Comparison of ENCODE assay signal across 8 cellular contexts in genomic region chr14:20305265-20306078, GRCh38. TPM values are rescaled to one million over a fixed set of nuclear protein-coding genes. Genes with fewer than 3 reads are reported as not detected.
DNase-seq lines count a peak whose midpoint lies in the region; ATAC-seq and TF ChIP-seq lines count a peak whose summit lies in the region.

A gene with protein sequence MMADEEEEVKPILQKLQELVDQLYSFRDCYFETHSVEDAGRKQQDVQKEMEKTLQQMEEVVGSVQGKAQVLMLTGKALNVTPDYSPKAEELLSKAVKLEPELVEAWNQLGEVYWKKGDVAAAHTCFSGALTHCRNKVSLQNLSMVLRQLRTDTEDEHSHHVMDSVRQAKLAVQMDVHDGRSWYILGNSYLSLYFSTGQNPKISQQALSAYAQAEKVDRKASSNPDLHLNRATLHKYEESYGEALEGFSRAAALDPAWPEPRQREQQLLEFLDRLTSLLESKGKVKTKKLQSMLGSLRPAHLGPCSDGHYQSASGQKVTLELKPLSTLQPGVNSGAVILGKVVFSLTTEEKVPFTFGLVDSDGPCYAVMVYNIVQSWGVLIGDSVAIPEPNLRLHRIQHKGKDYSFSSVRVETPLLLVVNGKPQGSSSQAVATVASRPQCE (minus strand): TSS chr14:20305951. CDS start chr14:20305937, 14 bp downstream.

- CTCF ChIA-PET in IMR-90 (lab: Yijun Ruan, JAX) (no interaction called here), OCI-LY7 (lab: Charles Lee; ENCODE audit: unreplicated experiment) (interaction anchor here (0.6 kb wide), 1 partner anchor 302 kb away, joined by 3 read pairs; no protein-coding TSS in a partner anchor)

- BruUV-seq in IMR-90 (replicated peaks; lab: Mats Ljungman, UMichigan) (no TSS peak), OCI-LY7 (replicated peaks; lab: Mats Ljungman, UMichigan) (TSS peak; percentile 84)

- H3K27me3 ChIP-seq in IMR-90 (ENCODE audit: control insufficient read depth, insufficient read depth, low read length) (no peaks in the 10 kb centered on the region), mucosa of rectum (ENCODE audit: control insufficient read depth in 2 of 2, insufficient read depth in 2 of 2, low read length in 2 of 2) (no peaks in the 10 kb centered on the region)

- DNase-seq in DMS 273 treated with DMSO at 0.1 percent for 48 hours (lab: John Stamatoyannopoulos, UW) (peak; percentile 68), IMR-90 (peak; percentile 89), OCI-LY7 (ENCODE audit: low spot score) (peak; percentile 90), activated T-cell treated with anti-CD3 and anti-CD28 coated beads for 1 hour (ENCODE audit: low read depth) (peak; percentile 89), erythroblast (lab: John Stamatoyannopoulos, UW) (peak; percentile 93 to 96)
- DNase-seq in stimulated activated CD8-positive, alpha-beta memory T cell treated with anti-CD3 and anti-CD28 coated beads, Interleukin-4, amount 100 ng/mL, for 48 hours: peak; percentile 95

- H2BK5ac ChIP-seq in IMR-90 (ENCODE audit: low read depth, low read length, poor library complexity, severe bottlenecking): peak within 1 kb of the TSS; percentile 66

- H3K18ac ChIP-seq in IMR-90 (ENCODE audit: low read depth, low read length): 0 out of 2 replicates have a peak within 1 kb of the TSS, but pooled peaks have one; percentile 45

- peak within 1 kb of the TSS; percentile 92 to 97 for H4K8ac ChIP-seq in IMR-90 (ENCODE audit: low read depth in 2 of 2, low read length in 2 of 2)

- 0 out of 2 replicates have a peak, but pooled peaks cover 4% of the 10 kb centered on the region for H3K9me1 ChIP-seq in IMR-90 (ENCODE audit: insufficient read depth, low read length)

- no peak within 1 kb of the TSS for H2BK20ac ChIP-seq in IMR-90 (ENCODE audit: low read depth, low read length)

- no peak within 1 kb of the TSS; the same call in 2 of the 3 replicates for H2BK15ac ChIP-seq in IMR-90 (ENCODE audit: low read depth, low read length)

- H3K4me1 ChIP-seq in IMR-90 (ENCODE audit: control insufficient read depth, insufficient read depth, low read length) (peaks cover 2% of the 10 kb centered on the region), OCI-LY7 (ENCODE audit: insufficient read depth, low read length, poor library complexity, severe bottlenecking) (peaks cover 14% of the 10 kb centered on the region), mucosa of rectum (ENCODE audit: control insufficient read depth in 2 of 2, insufficient read depth in 2 of 2, low read length in 2 of 2) (peaks cover 3 to 4% of the 10 kb centered on the region in 2 donors)

- H4K20me1 ChIP-seq in IMR-90 (ENCODE audit: insufficient read depth, low read length): no peaks in the 10 kb centered on the region
- no peaks in the 10 kb centered on the region for H4K20me1 ChIP-seq in OCI-LY7 (ENCODE audit: insufficient read depth, low read length)

- peak; percentile 94 for ATAC-seq in GM21526 (IDR thresholded peaks at IDR 0.05; ENCODE audit: low FRiP score, unreplicated experiment)
- ATAC-seq in IMR-90 (ENCODE audit: low read depth): peak; percentile 96

- H3K56ac ChIP-seq in IMR-90 (ENCODE audit: extremely low read depth, insufficient read depth, low read length): peak within 1 kb of the TSS; percentile 72; the same call in 1 of the 2 replicates

- H4K91ac ChIP-seq in IMR-90 (ENCODE audit: insufficient read depth, low read depth, low read length): peak within 1 kb of the TSS; percentile 90; the same call in 1 of the 2 replicates

- H4K5ac ChIP-seq in IMR-90 (ENCODE audit: low read depth, low read length): peak within 1 kb of the TSS; percentile 83

- H3K4me2 ChIP-seq in IMR-90 (ENCODE audit: low read depth, low read length): peak within 1 kb of the TSS; percentile 88
- peak within 1 kb of the TSS; percentile 93 for H3K4me2 ChIP-seq in OCI-LY7 (ENCODE audit: low read length)

- peaks cover 12 to 26% of the 10 kb centered on the region in 2 experiments for H3K79me1 ChIP-seq in IMR-90 (ENCODE audit: low read depth in 1 of 2, low read length in 2 of 2)

- WGBS in IMR-90 (ENCODE audit: extremely low coverage in 2 of 2, insufficient read length in 1 of 2), 2 experiments: 0% methylated on average over 18 of the region's 27 CpGs; no CpG with 5 or more reads in 1 of the 2 experiments

- TF ChIP-seq CTCF in IMR-90 (conservative IDR thresholded peaks at IDR 0.05; ENCODE audit: low read depth, low read length) (peak; percentile 95), OCI-LY7 (conservative IDR thresholded peaks at IDR 0.05; ENCODE audit: low read length) (peak; percentile 98)

- peak within 1 kb of the TSS; percentile 76; the same call in 1 of the 2 replicates for H3K14ac ChIP-seq in IMR-90 (replicated peaks; ENCODE audit: low read depth, low read length)

- dilution Hi-C loops in IMR-90 (cut with HindIII; ENCODE audit: low sequenced_read_pairs, unreplicated experiment): no loop called here

- peak within 1 kb of the TSS; percentile 76 for H3K27ac ChIP-seq in IMR-90 (ENCODE audit: insufficient read depth, low read length)
- H3K27ac ChIP-seq in OCI-LY7 (ENCODE audit: low read depth, low read length, poor library complexity, severe bottlenecking): peak within 1 kb of the TSS; percentile 29
- no peak within 1 kb of the TSS for H3K27ac ChIP-seq in mucosa of rectum (ENCODE audit: low read depth in 2 of 2, low read length in 2 of 2)

- H3K9me2 ChIP-seq in OCI-LY7 (ENCODE audit: insufficient read depth, low read length): no peaks in the 10 kb centered on the region

- no peak within 1 kb of the TSS for H2AK9ac ChIP-seq in IMR-90 (replicated peaks; ENCODE audit: low read depth, low read length, poor library complexity)

- TF ChIP-seq POLR2A in IMR-90 (IDR thresholded peaks at IDR 0.05; ENCODE audit: low read depth, low read length): no peak
- peak; percentile 53 for TF ChIP-seq POLR2A in erythroblast (IDR thresholded peaks at IDR 0.05; ENCODE audit: low read length)

- no peak within 1 kb of the TSS for H2AK5ac ChIP-seq in IMR-90 (ENCODE audit: low read depth, low read length)

- H3K36me3 ChIP-seq in IMR-90 (ENCODE audit: control insufficient read depth, insufficient read depth, low read length): peaks cover 4% of the 10 kb centered on the region; the same call in 1 of the 2 replicates
- peaks cover 16% of the 10 kb centered on the region for H3K36me3 ChIP-seq in OCI-LY7 (ENCODE audit: insufficient read depth, low read length)
- peaks cover 5 to 13% of the 10 kb centered on the region in 2 donors for H3K36me3 ChIP-seq in mucosa of rectum (ENCODE audit: control insufficient read depth in 2 of 2, insufficient read depth in 2 of 2, low read length in 2 of 2)

- peaks cover 15% of the 10 kb centered on the region; the same call in 1 of the 2 replicates for H3K79me2 ChIP-seq in OCI-LY7 (ENCODE audit: insufficient read depth, low read depth, low read length)

- in situ Hi-C loops in IMR-90 (cut with MboI; ENCODE audit: low sequenced_read_pairs): no loop called here

- H3K4me3 ChIP-seq in IMR-90 (ENCODE audit: insufficient read depth, low read depth, low read length): peak within 1 kb of the TSS; percentile 74
- peak within 1 kb of the TSS; percentile 84 for H3K4me3 ChIP-seq in OCI-LY7 (ENCODE audit: low read depth, low read length, poor library complexity, severe bottlenecking)
- peak within 1 kb of the TSS; percentile 89 to 90 for H3K4me3 ChIP-seq in mucosa of rectum (ENCODE audit: low read length in 2 of 2)

- H3K23ac ChIP-seq in IMR-90 (ENCODE audit: low read depth, low read length): peak within 1 kb of the TSS; percentile 82

- intact Hi-C loops in IMR-90 (cut with micrococcal nuclease) (loop anchor here (1.0 kb wide), 1 partner anchor 38 kb away; the partner anchor contains the start of gene PARP2), OCI-LY7 (cut with micrococcal nuclease; ENCODE audit: unreplicated experiment) (loop anchor here (1.0 to 2.0 kb wide), 3 partner anchors 38 to 307 kb away; partner anchors contain the start of genes PARP2 and PIP4P1)

- H3K9ac ChIP-seq in IMR-90 (ENCODE audit: low read depth, low read length) (peak within 1 kb of the TSS; percentile 93), mucosa of rectum (ENCODE audit: low read depth in 1 of 2, low read length in 2 of 2) (peak within 1 kb of the TSS; percentile 32 to 62)

- peak within 1 kb of the TSS; percentile 92 for H2AFZ ChIP-seq in IMR-90 (replicated peaks; ENCODE audit: low read length, poor library complexity)
- H2AFZ ChIP-seq in OCI-LY7 (ENCODE audit: low read length): peak within 1 kb of the TSS; percentile 87

- peak; percentile 34 for TF ChIP-seq RAD21 in IMR-90 (IDR thresholded peaks at IDR 0.05; ENCODE audit: low read length)

- H2BK120ac ChIP-seq in IMR-90 (ENCODE audit: low read depth, low read length): no peak within 1 kb of the TSS

- peak within 1 kb of the TSS; percentile 86 for H3K4ac ChIP-seq in IMR-90 (ENCODE audit: low read depth, low read length)

- POLR2A ChIA-PET in IMR-90 (lab: Charles Lee; ENCODE audit: unreplicated experiment) (no interaction called here), OCI-LY7 (lab: Charles Lee) (interaction anchor here (0.6 to 1.0 kb wide), 3 partner anchors 234 to 378 kb away, joined by 3 to 4 read pairs (median 4); no protein-coding TSS in a partner anchor)

- H3K9me3 ChIP-seq in IMR-90 (ENCODE audit: control insufficient read depth, insufficient read depth, low read length): no peaks in the 10 kb centered on the region
- no peaks in the 10 kb centered on the region for H3K9me3 ChIP-seq in OCI-LY7 (ENCODE audit: low read length)
- H3K9me3 ChIP-seq in mucosa of rectum (ENCODE audit: control insufficient read depth in 2 of 2, low read length in 2 of 2): no peaks in the 10 kb centered on the region

TF ChIP-seq in IMR-90, 13 proteins besides CTCF, POLR2A, EP300 and RAD21 (continues in another document):
- no peak for TF ChIP-seq USF2 (IDR thresholded peaks at IDR 0.05; ENCODE audit: low read depth, low read length)
- TF ChIP-seq BHLHE40 (IDR thresholded peaks at IDR 0.05; ENCODE audit: low read depth, low read length): peak; percentile 33; the same call in 1 of the 2 replicates
- 0 out of 2 replicates have a peak, but pooled peaks have one; percentile 22 for TF ChIP-seq SMC3 (IDR thresholded peaks at IDR 0.05; ENCODE audit: low read depth, low read length)
- TF ChIP-seq CHD1 (IDR thresholded peaks at IDR 0.05; ENCODE audit: low read depth, low read length): no peak

RNA-seq across cellular contexts. Expression of the gene that starts here (rescaled TPM):
- total RNA-seq in IMR-90 (2012; rRNA removed): 28.6 and 29.4 TPM in 2 replicates
- 9.8 and 11.4 TPM in 2 replicates for polyA plus RNA-seq in IMR-90 (2012; rRNA removed)
- 6.0 and 10.4 TPM in 2 replicates for polyA plus RNA-seq in IMR-90 (2012; cell fraction: cytosol; rRNA removed)
- polyA plus RNA-seq in IMR-90 (2012; cell fraction: nucleus; rRNA removed; ENCODE audit: low replicate concordance): 4.5 and 9.7 TPM in 2 replicates
- total RNA-seq in OCI-LY7 (2014; rRNA removed; shearing (Covaris generic)): 14.9 and 17.9 TPM in 2 replicates
- total RNA-seq in OCI-LY7 (2022): 20.3 and 21.0 TPM in 2 replicates

Comparison
In these comparisons a context has a peak if more than half of its experiments do, and no peak if none do; other contexts are left out.
1. H3K27ac ChIP-seq: peak in IMR-90 (single experiment) and OCI-LY7 (single experiment); none in mucosa of rectum (0 of 2).
2. Peak in every context shown above with its lines, with median percentiles within 50 percentile points of each other: DNase-seq and H3K4me3 ChIP-seq.